Comparison of ENCODE assay signal across 1 cellular context in genomic region chr16:23869052-23869451, GRCh38.
TF ChIP-seq lines count a peak whose summit lies in the region.

No MANE protein-coding gene starts in this region.

TF ChIP-seq in GM12878, 131 proteins besides CTCF, POLR2A, EP300 and RAD21 (continued from another document):
- TF ChIP-seq E4F1 (IDR thresholded peaks at IDR 0.05; ENCODE audit: borderline replicate concordance, partially characterized antibody) (no peak), BMI1 (IDR thresholded peaks at IDR 0.05; ENCODE audit: borderline replicate concordance) (no peak), NRF1 (conservative IDR thresholded peaks at IDR 0.05; ENCODE audit: low read depth, low read length) (no peak), CREB1 (IDR thresholded peaks at IDR 0.05; ENCODE audit: low read depth) (0 out of 2 replicates have a peak, but pooled peaks have one; percentile 17), TAF1 (IDR thresholded peaks at IDR 0.05; ENCODE audit: borderline replicate concordance, low read depth, low read length) (no peak), RUNX3 (IDR thresholded peaks at IDR 0.05; ENCODE audit: low read length) (peak; percentile 52), NR2C2 (IDR thresholded peaks at IDR 0.05; ENCODE audit: borderline replicate concordance, control insufficient read depth, insufficient read length, low read depth) (no peak)
- TF ChIP-seq, protein P1, sequence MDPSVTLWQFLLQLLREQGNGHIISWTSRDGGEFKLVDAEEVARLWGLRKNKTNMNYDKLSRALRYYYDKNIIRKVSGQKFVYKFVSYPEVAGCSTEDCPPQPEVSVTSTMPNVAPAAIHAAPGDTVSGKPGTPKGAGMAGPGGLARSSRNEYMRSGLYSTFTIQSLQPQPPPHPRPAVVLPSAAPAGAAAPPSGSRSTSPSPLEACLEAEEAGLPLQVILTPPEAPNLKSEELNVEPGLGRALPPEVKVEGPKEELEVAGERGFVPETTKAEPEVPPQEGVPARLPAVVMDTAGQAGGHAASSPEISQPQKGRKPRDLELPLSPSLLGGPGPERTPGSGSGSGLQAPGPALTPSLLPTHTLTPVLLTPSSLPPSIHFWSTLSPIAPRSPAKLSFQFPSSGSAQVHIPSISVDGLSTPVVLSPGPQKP (IDR thresholded peaks at IDR 0.05; ENCODE audit: low read depth, low read length), result no peak
